8 cellular contexts compared by ENCODE assay signal in genomic region chr3:150409125-150409526, GRCh38. TPM values are rescaled to one million over a fixed set of nuclear protein-coding genes. Genes with fewer than 3 reads are reported as not detected.
DNase-seq lines count a peak whose midpoint lies in the region; ATAC-seq, FAIRE-seq and TF ChIP-seq lines count a peak whose summit lies in the region.

No MANE protein-coding gene starts in this region.

- DNase-seq in HFFc6 (no peak), astrocyte (ENCODE audit: low read depth) (no peak), lower leg skin (ENCODE audit: low spot score in 2 of 2) (no peak), transverse colon (no peak), SHP77 treated with DMSO at 0.1 percent for 48 hours (lab: John Stamatoyannopoulos, UW) (no peak)

- no peak for ATAC-seq in HG03342 (IDR thresholded peaks at IDR 0.05; ENCODE audit: unreplicated experiment)
- no peak for ATAC-seq in GM21447 (IDR thresholded peaks at IDR 0.05; ENCODE audit: unreplicated experiment)

- in situ Hi-C loops in transverse colon (cut with MboI; ENCODE audit: low pct_ligation_motif_present in 1 of 4, low pct_unique_long_range_greater_than_20kb in 1 of 4, low sequenced_read_pairs in 3 of 4): loop anchor here in 1 of 4 donors (25.0 kb wide), 1 partner anchor 447 kb away; the partner anchor contains the start of gene PFN2

- no peak for TF ChIP-seq CTCF in C4-2B (conservative IDR thresholded peaks at IDR 0.05)
- no peak for TF ChIP-seq CTCF in HFFc6 (IDR thresholded peaks at IDR 0.05)
- no peak for TF ChIP-seq CTCF in astrocyte (IDR thresholded peaks at IDR 0.05; ENCODE audit: insufficient read depth, low read depth, low read length)
- TF ChIP-seq CTCF in lower leg skin (IDR thresholded peaks at IDR 0.05): no peak
- TF ChIP-seq CTCF in transverse colon (IDR thresholded peaks at IDR 0.05): no peak

- H3K9me3 ChIP-seq in astrocyte (ENCODE audit: insufficient read depth, low read depth, low read length) (no peaks in the 10 kb centered on the region), transverse colon (no peaks in the 10 kb centered on the region)

- FAIRE-seq in astrocyte (lab: Jason Lieb, UNC): no peak

- intact Hi-C loops in lower leg skin (cut with DNase I; ENCODE audit: low total_unique reads) (no loop called here), transverse colon (cut with DNase I; ENCODE audit: low total_unique reads) (loop anchor here (5.0 kb wide), 3 partner anchors 37 to 1687 kb away; no protein-coding TSS in a partner anchor)

- H3K27ac Mint-ChIP-seq in HFFc6: peak overlapping the region; percentile 98
- peak overlapping the region; percentile 99 for H3K27ac Mint-ChIP-seq in astrocyte (ENCODE audit: unreplicated experiment)

- H3K27me3 ChIP-seq in astrocyte (ENCODE audit: insufficient read depth, low read length) (no peaks in the 10 kb centered on the region), transverse colon (no peaks in the 10 kb centered on the region)

- H3K4me1 ChIP-seq in astrocyte (ENCODE audit: insufficient read depth, low read length) (peaks cover 6% of the 10 kb centered on the region), transverse colon (peaks cover 8 to 29% (median 23%) of the 10 kb centered on the region in 4 donors)

- TF ChIP-seq EP300 in transverse colon (IDR thresholded peaks at IDR 0.05; ENCODE audit: low read depth): no peak

- H3K36me3 ChIP-seq in astrocyte (ENCODE audit: insufficient read depth, low read length) (no peaks in the 10 kb centered on the region), transverse colon (no peaks in the 10 kb centered on the region)

- peak overlapping the region; percentile 93 for H3K4me3 Mint-ChIP-seq in HFFc6
- H3K4me3 Mint-ChIP-seq in astrocyte (ENCODE audit: unreplicated experiment): peak overlapping the region; percentile 95

- peaks cover 64% of the 10 kb centered on the region for H3K79me2 ChIP-seq in astrocyte (ENCODE audit: insufficient read depth, low read length)

- H3K9me3 Mint-ChIP-seq in HFFc6: peaks cover 3% of the 10 kb centered on the region; the same call in 1 of the 2 replicates
- no peaks in the 10 kb centered on the region for H3K9me3 Mint-ChIP-seq in astrocyte (ENCODE audit: unreplicated experiment)

- peaks cover 53% of the 10 kb centered on the region for H4K20me1 ChIP-seq in astrocyte (ENCODE audit: insufficient read depth, low read length)

- no peak overlapping the region for H2AFZ ChIP-seq in astrocyte (ENCODE audit: low read depth, low read length)

- peak overlapping the region; percentile 97 for H3K4me2 ChIP-seq in astrocyte (ENCODE audit: low read length)

- H3K27me3 Mint-ChIP-seq in HFFc6 (ENCODE audit: insufficient read depth) (peaks cover 12% of the 10 kb centered on the region), astrocyte (ENCODE audit: low read depth, unreplicated experiment) (no peaks in the 10 kb centered on the region)

- H3K9ac ChIP-seq in astrocyte (ENCODE audit: low read length): peak overlapping the region; percentile 98

- WGBS in lower leg skin, 2 donors: 0% methylated on average over 18 to 31 of the region's 31 CpGs
- WGBS in transverse colon (ENCODE audit: low coverage in 1 of 2), 2 donors: 1% methylated on average over 31 of the region's 31 CpGs; no CpG with 5 or more reads in 1 of the 2 donors

- H3K4me1 Mint-ChIP-seq in HFFc6 (ENCODE audit: low read depth): peaks cover 21% of the 10 kb centered on the region
- peaks cover 16% of the 10 kb centered on the region for H3K4me1 Mint-ChIP-seq in astrocyte (ENCODE audit: low read depth, unreplicated experiment)

- peak overlapping the region; percentile 97 for H3K4me3 ChIP-seq in astrocyte (ENCODE audit: insufficient read depth, low read depth, low read length)
- H3K4me3 ChIP-seq in lower leg skin (ENCODE audit: low read depth, poor library complexity, severe bottlenecking): peak overlapping the region; percentile 90
- H3K4me3 ChIP-seq in transverse colon: peak overlapping the region; percentile 60 to 92 (median 86)

- H3K27ac ChIP-seq in C4-2B: peak overlapping the region; percentile 99
- peak overlapping the region; percentile 98 for H3K27ac ChIP-seq in astrocyte (ENCODE audit: low read depth, low read length)
- peak overlapping the region; percentile 98 to 100 (median 100) for H3K27ac ChIP-seq in transverse colon

- TF ChIP-seq POLR2A in lower leg skin (IDR thresholded peaks at IDR 0.05) (no peak), transverse colon (IDR thresholded peaks at IDR 0.05) (no peak)

- H3K36me3 Mint-ChIP-seq in HFFc6 (ENCODE audit: low read depth): peaks cover 49% of the 10 kb centered on the region
- H3K36me3 Mint-ChIP-seq in astrocyte (ENCODE audit: low read depth, unreplicated experiment): peaks cover 26% of the 10 kb centered on the region

RNA-seq across cellular contexts. Expression of gene TSC22D2, which starts 1.0 kb away (rescaled TPM):
- 10 to 100 TPM; 56.8 to 81.2 (median 63.0) TPM for total RNA-seq in HFFc6 (2021; fragmentation: NEBNext Ultra II Directional; extraction: Animal tissue kit (Norgen Biotek cat#: 25700))
- total RNA-seq in astrocyte (99.4 and 116 TPM in 2 replicates), lower leg skin (10 to 100 TPM; 13.0 to 60.4 (median 16.7) TPM), transverse colon (10 to 100 TPM; 19.8 to 59.7 (median 29.5) TPM)
